Comparison of ENCODE assay signal across 12 cellular contexts in genomic region chr2:85310330-85310729, GRCh38. TPM values are rescaled to one million over a fixed set of nuclear protein-coding genes. Genes with fewer than 3 reads are reported as not detected.
DNase-seq lines count a peak whose midpoint lies in the region; ATAC-seq and TF ChIP-seq lines count a peak whose summit lies in the region.
"Had no signal": no experiment of that assay in that cellular context is flagged by ENCODE, and none has a peak within 500 bp of the region (broad histone marks: within the 10 kb centered on the region; RNA-seq: fewer than 3 reads in every experiment).

No MANE protein-coding gene starts in this region.

- CTCF ChIA-PET in HEK293T (lab: Yijun Ruan, JAX), result no interaction called here

- peak overlapping the region; percentile 76 for H3K27ac Mint-ChIP-seq in endothelial cell (ENCODE audit: unreplicated experiment)

- POLR2A ChIA-PET in HEK293T (lab: Yijun Ruan, JAX), result interaction anchor here (0.9 kb wide), 1 partner anchor 18 kb away, joined by 3 read pairs; the partner anchor contains the start of gene TGOLN2

- TF ChIP-seq CTCF in endothelial cell (IDR thresholded peaks at IDR 0.05; ENCODE audit: unreplicated experiment), result no peak

- ATAC-seq in GM18909 (IDR thresholded peaks at IDR 0.05; ENCODE audit: poor library complexity, unreplicated experiment) (peak; percentile 57), HG03108 (IDR thresholded peaks at IDR 0.05; ENCODE audit: unreplicated experiment) (peak; percentile 56)

- H3K4me1 Mint-ChIP-seq in endothelial cell (ENCODE audit: unreplicated experiment), result peaks cover 34% of the 10 kb centered on the region

- peak overlapping the region; percentile 27 for H3K4me3 Mint-ChIP-seq in endothelial cell (ENCODE audit: unreplicated experiment)

- no peaks in the 10 kb centered on the region for H3K9me3 Mint-ChIP-seq in endothelial cell (ENCODE audit: unreplicated experiment)

- DNase-seq in ACHN (peak; percentile 61), endothelial cell (ENCODE audit: low spot score) (no peak), HEK293T (ENCODE audit: extremely low spot score) (no peak), HK-2 (ENCODE audit: unreplicated experiment) (no peak), AG20443 (ENCODE audit: low spot score) (no peak), COLO829 (ENCODE audit: low spot score) (no peak)
- DNase-seq: activated CD8-positive, alpha-beta memory T cell treated with anti-CD3 and anti-CD28 coated beads for 24 hours; dermis blood vessel endothelial cell; NCI-H146; posterior cingulate gyrus had no signal

- peaks cover 37% of the 10 kb centered on the region for H3K36me3 Mint-ChIP-seq in endothelial cell (ENCODE audit: low read depth, unreplicated experiment)

- peaks cover 24% of the 10 kb centered on the region for H3K27me3 Mint-ChIP-seq in endothelial cell (ENCODE audit: unreplicated experiment)

- in situ Hi-C loops in ACHN (cut with HindIII; ENCODE audit: low pct_ligation_motif_present, low pct_unique_long_range_greater_than_20kb, low sequenced_read_pairs), result no loop called here

TF ChIP-seq in HEK293T, 16 proteins besides CTCF, POLR2A, EP300 and RAD21:
- TF ChIP-seq ELF4 (IDR thresholded peaks at IDR 0.05) (no peak), CTBP1 (IDR thresholded peaks at IDR 0.05; ENCODE audit: borderline replicate concordance) (no peak), HDGF (IDR thresholded peaks at IDR 0.05; ENCODE audit: borderline replicate concordance) (no peak), FOXK2 (IDR thresholded peaks at IDR 0.05) (no peak), LEF1 (IDR thresholded peaks at IDR 0.05; ENCODE audit: borderline replicate concordance) (no peak), TARDBP (IDR thresholded peaks at IDR 0.05) (no peak), L3MBTL2 (conservative IDR thresholded peaks at IDR 0.05) (no peak), NFRKB (IDR thresholded peaks at IDR 0.05) (no peak), SP1 (IDR thresholded peaks at IDR 0.05) (no peak), PKNOX1 (IDR thresholded peaks at IDR 0.05) (no peak), ARNT (IDR thresholded peaks at IDR 0.05) (no peak), FOXM1 (IDR thresholded peaks at IDR 0.05; ENCODE audit: borderline replicate concordance) (no peak), ZNF384 (IDR thresholded peaks at IDR 0.05) (no peak), SUZ12 (IDR thresholded peaks at IDR 0.05) (no peak), BHLHE40 (IDR thresholded peaks at IDR 0.05; ENCODE audit: borderline replicate concordance) (no peak), FOXA1 (IDR thresholded peaks at IDR 0.05) (no peak)

RNA-seq across cellular contexts. Expression of gene TGOLN2, which starts 17.5 kb away (rescaled TPM):
- total RNA-seq in endothelial cell (ENCODE audit: unreplicated experiment), result 83.1 TPM

RNA-seq across cellular contexts. Expression of gene RETSAT, which starts 44.0 kb away (rescaled TPM):
- 37.0 TPM for total RNA-seq in endothelial cell (ENCODE audit: unreplicated experiment)

RNA-seq across cellular contexts. Expression of gene ELMOD3, which starts 44.2 kb away (rescaled TPM):
- total RNA-seq in endothelial cell (ENCODE audit: unreplicated experiment), result 15.9 TPM
